Comparison of ENCODE assay signal across 1 cellular context in genomic region chr12:109573029-109573913, GRCh38.
TF ChIP-seq lines count a peak whose summit lies in the region.

MMAB (minus strand) TSS chr12:109573504; CDS start chr12:109573480, 24 bp downstream.
MVK (plus strand) TSS chr12:109573794; CDS start chr12:109574823, 1,029 bp downstream.

TF ChIP-seq in K562, 482 proteins besides CTCF, POLR2A, EP300 and RAD21 (continued from another document and continues in another):
- TF ChIP-seq CREBBP (IDR thresholded peaks at IDR 0.05; ENCODE audit: low read depth, low read length) (no peak), CHD7 (IDR thresholded peaks at IDR 0.05; ENCODE audit: low read depth, low read length) (no peak), ARID3A (IDR thresholded peaks at IDR 0.05; ENCODE audit: borderline replicate concordance, low read depth, low read length) (no peak), XRCC5 (IDR thresholded peaks at IDR 0.05; ENCODE audit: low read depth, low read length) (no peak), GTF2B (IDR thresholded peaks at IDR 0.05; ENCODE audit: extremely low read depth, insufficient read length) (no peak), ILF3 (IDR thresholded peaks at IDR 0.05; ENCODE audit: borderline replicate concordance) (no peak), OTX1 (CRISPR knock-in tag; IDR thresholded peaks at IDR 0.05) (peak; percentile 63; the same call in 1 of the 2 replicates), NFE2 (IDR thresholded peaks at IDR 0.05; ENCODE audit: low read depth) (no peak), SRSF3 (IDR thresholded peaks at IDR 0.05; ENCODE audit: insufficient read depth, low read length) (no peak), STAT5A (IDR thresholded peaks at IDR 0.05; ENCODE audit: borderline replicate concordance, low read length) (no peak; the same call in 1 of the 2 replicates), KAT7 (CRISPR knock-in tag; IDR thresholded peaks at IDR 0.05; ENCODE audit: borderline replicate concordance) (0 out of 2 replicates have a peak, but pooled peaks have one; percentile 59), UBTF (IDR thresholded peaks at IDR 0.05; ENCODE audit: borderline replicate concordance in 1 of 2, low read depth in 2 of 2, low read length in 2 of 2) (no peak), KLF1 (tag; IDR thresholded peaks at IDR 0.05) (no peak), IFI16 (CRISPR knock-in tag; IDR thresholded peaks at IDR 0.05) (no peak), ZNF408 (CRISPR knock-in tag; IDR thresholded peaks at IDR 0.05; ENCODE audit: low read depth) (no peak), ELF4 (CRISPR knock-in tag; IDR thresholded peaks at IDR 0.05) (0 out of 2 replicates have a peak, but pooled peaks have one; percentile 16), IRF1 (CRISPR knock-in tag; IDR thresholded peaks at IDR 0.05; ENCODE audit: borderline replicate concordance) (no peak), ETS2 (tag; IDR thresholded peaks at IDR 0.05; ENCODE audit: borderline replicate concordance, poor library complexity, severe bottlenecking) (no peak), HNRNPLL (IDR thresholded peaks at IDR 0.05; ENCODE audit: low read depth, low read length, poor library complexity, severe bottlenecking) (no peak), COPS2 (conservative IDR thresholded peaks at IDR 0.05) (no peak), ZBTB33 (CRISPR knock-in tag; IDR thresholded peaks at IDR 0.05) (peak; percentile 73), PTRF (tag; IDR thresholded peaks at IDR 0.05) (no peak), CEBPG (CRISPR knock-in tag; IDR thresholded peaks at IDR 0.05) (peak; percentile 37; the same call in 1 of the 2 replicates), CEBPG (tag; conservative IDR thresholded peaks at IDR 0.05 in 1 of 2, IDR thresholded peaks at IDR 0.05 in 1 of 2) (peak; percentile 51 to 58; a peak in 3 of 4 replicates), YY1 (IDR thresholded peaks at IDR 0.05; ENCODE audit: borderline replicate concordance in 1 of 3, control insufficient read depth in 1 of 3, extremely low read depth in 1 of 3, insufficient read depth in 3 of 3, insufficient read length in 1 of 3, insufficient replicate concordance in 2 of 3, low read depth in 1 of 3, low read length in 2 of 3) (peak in 2 of 3 experiments; percentile 35 to 74), HBP1 (CRISPR knock-in tag; IDR thresholded peaks at IDR 0.05) (no peak), ELF2 (CRISPR knock-in tag; IDR thresholded peaks at IDR 0.05) (peak; percentile 25; the same call in 1 of the 2 replicates), RNF2 (IDR thresholded peaks at IDR 0.05) (peak; percentile 78), SRSF9 (IDR thresholded peaks at IDR 0.05; ENCODE audit: borderline replicate concordance, low read depth, low read length) (no peak), MAFF (IDR thresholded peaks at IDR 0.05; ENCODE audit: low read length) (no peak), ZNF277 (CRISPR knock-in tag; IDR thresholded peaks at IDR 0.05; ENCODE audit: borderline replicate concordance) (no peak), SAFB2 (IDR thresholded peaks at IDR 0.05; ENCODE audit: borderline replicate concordance, low read depth, low read length, severe bottlenecking) (no peak), XRCC4 (IDR thresholded peaks at IDR 0.05; ENCODE audit: extremely low read depth, insufficient read depth, insufficient read length) (no peak)
